In the genomic region with DNA sequence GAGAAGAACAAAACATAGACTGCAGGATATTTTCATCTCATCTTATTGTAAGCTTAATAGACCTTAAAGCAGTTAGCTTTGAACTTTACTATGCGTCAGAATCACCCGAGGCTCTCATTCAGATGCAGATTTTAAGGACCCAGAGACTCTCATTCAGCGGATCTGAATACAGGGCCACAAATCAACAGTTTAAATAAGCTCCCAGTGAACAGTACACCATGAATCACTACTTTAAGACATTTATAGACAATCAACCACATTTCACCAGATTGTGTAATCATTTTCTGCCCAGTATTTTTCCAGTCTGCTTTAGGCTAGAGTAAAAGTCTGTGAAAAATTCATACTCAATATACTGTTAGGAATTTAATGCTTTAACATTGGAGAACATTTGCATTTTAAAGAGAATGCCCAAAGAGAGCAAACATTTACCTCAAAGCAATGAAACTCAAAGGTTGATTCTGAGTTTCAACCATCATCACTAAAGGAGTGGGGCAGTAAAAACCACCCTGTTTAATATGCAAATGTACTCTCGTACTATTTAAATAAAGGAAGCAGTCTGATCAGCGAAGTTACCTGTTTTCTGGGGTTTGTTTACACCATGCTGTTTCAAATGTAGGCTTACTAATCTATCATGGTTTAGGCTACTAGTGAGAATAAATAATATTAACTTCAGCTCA, we compare ENCODE assay signal across 9 cellular contexts. TPM values are rescaled to one million over a fixed set of nuclear protein-coding genes. Genes with fewer than 3 reads are reported as not detected.
DNase-seq lines count a peak whose midpoint lies in the region; ATAC-seq, FAIRE-seq and TF ChIP-seq lines count a peak whose summit lies in the region.
"Had no signal": no experiment of that assay in that cellular context is flagged by ENCODE, and none has a peak within 500 bp of the region (broad histone marks: within the 10 kb centered on the region; RNA-seq: fewer than 3 reads in every experiment).

No MANE protein-coding gene starts in this region.

- H3K36me3 ChIP-seq in thyroid gland, result no peaks in the 10 kb centered on the region

- no peak overlapping the region for H3K4me3 ChIP-seq in HFF-Myc (replicated peaks; ENCODE audit: low read depth, low read length)
- H3K4me3 ChIP-seq in thyroid gland (replicated peaks in 1 of 3), result no peak overlapping the region

- DNase-seq in D721Med (ENCODE audit: insufficient read length, low spot score) (peak; percentile 15), HFF-Myc (ENCODE audit: extremely low read depth, low read depth) (peak; percentile 39), RWPE1 (ENCODE audit: low spot score) (peak; percentile 59), iris pigment epithelial cell (ENCODE audit: low read depth) (peak; percentile 87), thyroid gland (no peak), left colon (no peak), GM12892 (ENCODE audit: insufficient read length) (no peak), SKM-1 (lab: John Stamatoyannopoulos, UW; ENCODE audit: unreplicated experiment) (no peak)
- DNase-seq: GF-D8 had no signal

- no peak for TF ChIP-seq CTCF in D721Med (IDR thresholded peaks at IDR 0.05; ENCODE audit: insufficient read depth, missing control alignments)
- TF ChIP-seq CTCF in HFF-Myc (IDR thresholded peaks at IDR 0.05; ENCODE audit: low read depth, low read length, missing control alignments), result no peak
- no peak for TF ChIP-seq CTCF in RWPE1 (conservative IDR thresholded peaks at IDR 0.05; ENCODE audit: low read depth)
- no peak for TF ChIP-seq CTCF in thyroid gland (IDR thresholded peaks at IDR 0.05)

- WGBS in thyroid gland, 2 donors, result 80 to 83% methylated on average over 5 of the region's 5 CpGs

- H3K9me3 ChIP-seq in thyroid gland, result no peaks in the 10 kb centered on the region

- CTCF ChIA-PET in RWPE1 (lab: Yijun Ruan, JAX), result no interaction called here

- no peak for FAIRE-seq in D721Med (lab: Jason Lieb, UNC)
- FAIRE-seq in GM12892 (lab: Jason Lieb, UNC), result no peak

- peaks cover 9 to 15% of the 10 kb centered on the region in 2 donors for H3K4me1 ChIP-seq in thyroid gland

- intact Hi-C loops in thyroid gland (cut with DNase I) (no loop called here), left colon (cut with DNase I, micrococcal nuclease) (no loop called here)

- no peak for ATAC-seq in left colon

- POLR2A ChIA-PET in RWPE1 (lab: Yijun Ruan, JAX; ENCODE audit: low non-redundant PET), result no interaction called here

- H3K27me3 ChIP-seq in thyroid gland, result no peaks in the 10 kb centered on the region

- H3K27ac ChIP-seq in RWPE1 (peak overlapping the region; percentile 76), thyroid gland (no peak overlapping the region)

- TF ChIP-seq POLR2A in thyroid gland (IDR thresholded peaks at IDR 0.05) (no peak), GM12892 (IDR thresholded peaks at IDR 0.05; ENCODE audit: low read depth, low read length) (no peak)

RNA-seq across cellular contexts. Expression of a gene that starts 11.0 kb away (rescaled TPM):
- total RNA-seq in thyroid gland, result under 1 TPM in 1 of 4 donors, not detected in 3; 0.11 TPM
- total RNA-seq in left colon, result under 1 TPM in 1 of 2 donors, not detected in 1; 0.15 TPM
- 4.3 TPM for polyA plus RNA-seq in GM12892 (2012; ENCODE audit: missing spikeins)

RNA-seq across cellular contexts. Expression of a gene that starts 31.4 kb away (rescaled TPM):
- 10 to 100 TPM; 26.3 to 42.1 (median 30.2) TPM for total RNA-seq in thyroid gland
- 10 to 100 TPM; 19.8 to 22.9 TPM for total RNA-seq in left colon
- 44.0 TPM for polyA plus RNA-seq in GM12892 (2012; ENCODE audit: missing spikeins)

Comparison
In these comparisons a context has a peak if more than half of its experiments do, and no peak if none do; other contexts are left out.
1. DNase-seq: peak in D721Med (single experiment), HFF-Myc (single experiment), RWPE1 (single experiment) and iris pigment epithelial cell (single experiment); none in thyroid gland (0 of 2), left colon (0 of 2), GM12892 (single experiment) and SKM-1 (single experiment).